Comparison of ENCODE assay signal across 11 cellular contexts in the genomic region with DNA sequence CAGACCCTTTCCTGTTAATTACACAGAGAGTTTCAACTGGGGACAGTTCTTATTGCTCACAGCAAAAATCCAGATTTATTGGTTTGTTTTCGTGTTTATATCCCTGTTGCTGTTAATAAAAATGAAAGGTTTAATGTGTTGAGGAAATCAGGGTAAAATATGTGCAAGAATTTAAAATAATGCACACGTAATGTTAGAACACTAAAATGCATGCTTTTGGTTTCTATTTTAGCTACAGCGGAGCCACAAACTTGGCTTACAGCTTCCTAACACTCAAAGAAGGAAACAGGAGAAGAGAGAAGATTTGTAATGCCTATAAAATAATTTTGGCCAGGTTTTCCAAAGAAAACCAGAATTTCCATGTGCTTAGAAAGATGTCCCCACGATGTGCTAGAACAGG.
A peak's percentile ranks its signal among the peaks of the same experiment; 100 is the strongest.
DNase-seq lines count a peak whose midpoint lies in the region; ATAC-seq and TF ChIP-seq lines count a peak whose summit lies in the region.
"Had no signal": no experiment of that assay in that cellular context is flagged by ENCODE, and none has a peak within 500 bp of the region (broad histone marks: within the 10 kb centered on the region; RNA-seq: fewer than 3 reads in every experiment).

No MANE protein-coding gene starts in this region.

- H3K4me3 Mint-ChIP-seq in activated T-helper 2 cell treated with anti-CD3 and anti-CD28 coated beads, Interferon-gamma antibody, Interleukin-2, Interleukin-4, amounts not matched to agents 10 μg/mL and 5 μg/mL and 100 μg/mL, durations not matched to agents 14 hours and 24 hours and 36 hours (ENCODE audit: low read depth), result peak overlapping the region; percentile 62

- no peak overlapping the region for H4K91ac ChIP-seq in mesenchymal stem cell (ENCODE audit: low read length)

- H3K18ac ChIP-seq in mesenchymal stem cell (ENCODE audit: low read depth in 1 of 2, low read length in 2 of 2), result no peak overlapping the region

- H3K9me3 ChIP-seq in mesenchymal stem cell (ENCODE audit: control insufficient read depth, low read length) (no peaks in the 10 kb centered on the region), SJCRH30 (replicated peaks) (no peaks in the 10 kb centered on the region)
- H3K9me3 ChIP-seq: HAP-1 had no signal

- no peak overlapping the region for H2BK120ac ChIP-seq in mesenchymal stem cell (ENCODE audit: low read depth, low read length)

- peaks cover 36% of the 10 kb centered on the region for H3K27me3 ChIP-seq in ACC112 (ENCODE audit: insufficient read depth, low read length)
- peaks cover 0 to 4% of the 10 kb centered on the region in 2 experiments for H3K27me3 ChIP-seq in mesenchymal stem cell (ENCODE audit: control insufficient read depth in 1 of 2, insufficient read depth in 1 of 2, low read length in 2 of 2)
- H3K27me3 ChIP-seq in SJCRH30, result peaks cover 3% of the 10 kb centered on the region; the same call in 1 of the 2 replicates

- H3K4ac ChIP-seq in mesenchymal stem cell (ENCODE audit: low read depth in 1 of 2, low read length in 2 of 2), result no peak overlapping the region

- DNase-seq in GM12865 (ENCODE audit: low read depth) (peak; percentile 41), mesenchymal stem cell (peak; percentile 26), SJCRH30 (no peak), COLO668 (lab: John Stamatoyannopoulos, UW; ENCODE audit: unreplicated experiment) (no peak), NK-92 (lab: John Stamatoyannopoulos, UW; ENCODE audit: unreplicated experiment) (no peak)
- no peak for DNase-seq in activated T-helper 2 cell treated with anti-CD3 and anti-CD28 coated beads, Interferon-gamma antibody, Interleukin-2, Interleukin-4, amounts not matched to agents 10 μg/mL and 5 μg/mL and 100 μg/mL, durations not matched to agents 14 hours and 24 hours and 36 hours (ENCODE audit: low spot score)
- DNase-seq: activated CD4-positive, alpha-beta T cell treated with anti-CD3 and anti-CD28 coated beads for 1 hour; caudate nucleus had no signal

- peak overlapping the region; percentile 75 for H3K4me3 ChIP-seq in ACC112 (ENCODE audit: low read depth, low read length)
- peak overlapping the region; percentile 66 for H3K4me3 ChIP-seq in GM12865 (ENCODE audit: low read depth, low read length)
- peak overlapping the region in 1 of 2 experiments; percentile 46 for H3K4me3 ChIP-seq in mesenchymal stem cell (ENCODE audit: insufficient read depth in 1 of 2, low read depth in 1 of 2, low read length in 2 of 2)
- no peak overlapping the region for H3K4me3 ChIP-seq in SJCRH30
- H3K4me3 ChIP-seq: HAP-1 had no signal

- peak overlapping the region; percentile 42 for H3K27ac Mint-ChIP-seq in activated T-helper 2 cell treated with anti-CD3 and anti-CD28 coated beads, Interferon-gamma antibody, Interleukin-2, Interleukin-4, amounts not matched to agents 10 μg/mL and 5 μg/mL and 100 μg/mL, durations not matched to agents 14 hours and 24 hours and 36 hours

- H3K9me3 Mint-ChIP-seq in activated T-helper 2 cell treated with anti-CD3 and anti-CD28 coated beads, Interferon-gamma antibody, Interleukin-2, Interleukin-4, amounts not matched to agents 10 μg/mL and 5 μg/mL and 100 μg/mL, durations not matched to agents 14 hours and 24 hours and 36 hours, result no peaks in the 10 kb centered on the region

- no peak for TF ChIP-seq CTCF in GM12865 (IDR thresholded peaks at IDR 0.05; ENCODE audit: insufficient read depth, low read depth, low read length, missing control alignments)

- no peaks in the 10 kb centered on the region for H3K79me2 ChIP-seq in ACC112 (ENCODE audit: control insufficient read depth, insufficient read depth, low read length, unreplicated experiment)

- H3K4me2 ChIP-seq in mesenchymal stem cell (ENCODE audit: low read length, poor library complexity, severe bottlenecking), result no peak overlapping the region

- no peak overlapping the region for H2BK12ac ChIP-seq in mesenchymal stem cell (ENCODE audit: low read length in 2 of 2)

- WGBS in mesenchymal stem cell, result 62% methylated on average over 4 of the region's 4 CpGs

- no peak overlapping the region for H3K23ac ChIP-seq in mesenchymal stem cell (ENCODE audit: low read length in 2 of 2)

- peaks cover 16% of the 10 kb centered on the region for H3K4me1 Mint-ChIP-seq in activated T-helper 2 cell treated with anti-CD3 and anti-CD28 coated beads, Interferon-gamma antibody, Interleukin-2, Interleukin-4, amounts not matched to agents 10 μg/mL and 5 μg/mL and 100 μg/mL, durations not matched to agents 14 hours and 24 hours and 36 hours (ENCODE audit: low read depth)

- ATAC-seq in GM19395 (IDR thresholded peaks at IDR 0.05; ENCODE audit: unreplicated experiment), result no peak

- intact Hi-C loops in activated T-helper 2 cell treated with anti-CD3 and anti-CD28 coated beads, Interferon-gamma antibody, Interleukin-2, Interleukin-4, amounts not matched to agents 10 μg/mL and 5 μg/mL and 100 μg/mL, durations not matched to agents 14 hours and 24 hours and 36 hours (cut with micrococcal nuclease), result loop anchor here (1.0 kb wide), 1 partner anchor 9 kb away; no protein-coding TSS in a partner anchor

- no peak overlapping the region for H3K14ac ChIP-seq in mesenchymal stem cell (ENCODE audit: low read length in 2 of 2)

- no peak overlapping the region for H4K8ac ChIP-seq in mesenchymal stem cell (ENCODE audit: low read length)

- H3K79me1 ChIP-seq in mesenchymal stem cell (replicated peaks; ENCODE audit: low read length, poor library complexity, severe bottlenecking), result no peaks in the 10 kb centered on the region

- no peak overlapping the region for H2BK15ac ChIP-seq in mesenchymal stem cell (ENCODE audit: low read depth, poor library complexity, severe bottlenecking)

- H3K4me1 ChIP-seq in ACC112 (ENCODE audit: control insufficient read depth, insufficient read depth, low read length, unreplicated experiment), result peaks cover 2% of the 10 kb centered on the region
- H3K4me1 ChIP-seq in mesenchymal stem cell (ENCODE audit: control insufficient read depth, insufficient read depth, low read depth, low read length), result no peaks in the 10 kb centered on the region
- peaks cover 6% of the 10 kb centered on the region; the same call in 1 of the 2 replicates for H3K4me1 ChIP-seq in SJCRH30
- H3K4me1 ChIP-seq: HAP-1 had no signal

- H2AFZ ChIP-seq in ACC112 (ENCODE audit: low read length, unreplicated experiment) (peak overlapping the region; percentile 50), mesenchymal stem cell (ENCODE audit: low read depth, low read length) (no peak overlapping the region)

- H3K36me3 ChIP-seq in ACC112 (ENCODE audit: insufficient read depth, low read length), result no peaks in the 10 kb centered on the region
- H3K36me3 ChIP-seq in mesenchymal stem cell (ENCODE audit: control insufficient read depth in 1 of 2, insufficient read depth in 2 of 2, low read depth in 1 of 2, low read length in 2 of 2), result no peaks in the 10 kb centered on the region
- H3K36me3 ChIP-seq in SJCRH30, result no peaks in the 10 kb centered on the region
- H3K36me3 ChIP-seq: HAP-1 had no signal

- H3K9ac ChIP-seq in mesenchymal stem cell (ENCODE audit: low read length), result peak overlapping the region; percentile 63

- H3K36me3 Mint-ChIP-seq in activated T-helper 2 cell treated with anti-CD3 and anti-CD28 coated beads, Interferon-gamma antibody, Interleukin-2, Interleukin-4, amounts not matched to agents 10 μg/mL and 5 μg/mL and 100 μg/mL, durations not matched to agents 14 hours and 24 hours and 36 hours (ENCODE audit: low read depth), result no peaks in the 10 kb centered on the region

- no peak overlapping the region for H2AK5ac ChIP-seq in mesenchymal stem cell (ENCODE audit: low read length, severe bottlenecking)

- H3K27ac ChIP-seq in ACC112 (ENCODE audit: low read depth, low read length) (no peak overlapping the region), mesenchymal stem cell (ENCODE audit: low read length, poor library complexity, severe bottlenecking) (no peak overlapping the region), SJCRH30 (no peak overlapping the region)

- peaks cover 28% of the 10 kb centered on the region for H3K27me3 Mint-ChIP-seq in activated T-helper 2 cell treated with anti-CD3 and anti-CD28 coated beads, Interferon-gamma antibody, Interleukin-2, Interleukin-4, amounts not matched to agents 10 μg/mL and 5 μg/mL and 100 μg/mL, durations not matched to agents 14 hours and 24 hours and 36 hours (ENCODE audit: low read depth)

- H2BK5ac ChIP-seq in mesenchymal stem cell (ENCODE audit: low read depth, low read length, poor library complexity, severe bottlenecking), result no peak overlapping the region

Comparison
In these comparisons a context has a peak if more than half of its experiments do, and no peak if none do; other contexts are left out.
1. DNase-seq: peak in GM12865 (single experiment) and mesenchymal stem cell (single experiment); none in activated T-helper 2 cell treated with anti-CD3 and anti-CD28 coated beads, Interferon-gamma antibody, Interleukin-2, Interleukin-4, amounts not matched to agents 10 μg/mL and 5 μg/mL and 100 μg/mL, durations not matched to agents 14 hours and 24 hours and 36 hours (single experiment), SJCRH30 (0 of 2), COLO668 (single experiment) and NK-92 (single experiment).